In genomic region chr21:15732996-15733329, GRCh38 we compare ENCODE assay signal across 9 cellular contexts. TPM values are rescaled to one million over a fixed set of nuclear protein-coding genes. Genes with fewer than 3 reads are reported as not detected.
DNase-seq lines count a peak whose midpoint lies in the region; ATAC-seq and TF ChIP-seq lines count a peak whose summit lies in the region.
"Had no signal": no experiment of that assay in that cellular context is flagged by ENCODE, and none has a peak within 500 bp of the region (broad histone marks: within the 10 kb centered on the region; RNA-seq: fewer than 3 reads in every experiment).

No MANE protein-coding gene starts in this region.

- no peak for ATAC-seq in activated B cell treated with CpG ODN at 0.5 μM for 24 hours (ENCODE audit: low read depth)

- intact Hi-C loops in activated B cell treated with CpG ODN at 0.5 μM for 24 hours (cut with micrococcal nuclease): loop anchor here (1.0 to 10.0 kb wide), 11 partner anchors 34 to 1879 kb away; partner anchors contain the start of genes BTG3, HSPA13 and RBM11

- H3K36me3 ChIP-seq in iPS-18a (ENCODE audit: control insufficient read depth, low read depth, low read length): no peaks in the 10 kb centered on the region
- H3K36me3 ChIP-seq in suprapubic skin: no peaks in the 10 kb centered on the region

- H3K9me3 Mint-ChIP-seq in activated naive CD4-positive, alpha-beta T cell treated with anti-CD3 and anti-CD28 coated beads, Interleukin-2, amount 10 ng/mL, durations not matched to agents 7 days and 5 days: no peaks in the 10 kb centered on the region
- H3K9me3 Mint-ChIP-seq in activated B cell treated with CpG ODN at 0.5 μM for 24 hours: no peaks in the 10 kb centered on the region

- DNase-seq in activated naive CD4-positive, alpha-beta T cell treated with anti-CD3 and anti-CD28 coated beads, Interleukin-2, amount 10 ng/mL, durations not matched to agents 7 days and 5 days: no peak
- no peak for DNase-seq in activated naive CD4-positive, alpha-beta T cell treated with Interleukin-2 at 50 U/mL for 16 hours
- DNase-seq in activated B cell treated with CpG ODN at 0.5 μM for 24 hours (no peak), suprapubic skin (ENCODE audit: low spot score in 2 of 2) (no peak), mucosa of gallbladder (ENCODE audit: low spot score) (no peak), NCI-H2081 treated with DMSO at 0.1 percent for 48 hours (lab: John Stamatoyannopoulos, UW) (no peak), NCI-H146 treated with DMSO at 0.1 percent for 48 hours (lab: John Stamatoyannopoulos, UW; ENCODE audit: unreplicated experiment) (no peak)

- H3K4me3 ChIP-seq in iPS-18a (ENCODE audit: low read length) (peak overlapping the region; percentile 35), suprapubic skin (peak overlapping the region; percentile 93)
- H3K4me3 ChIP-seq: testis had no signal

- no peaks in the 10 kb centered on the region for H3K9me3 ChIP-seq in iPS-18a (ENCODE audit: control insufficient read depth, low read depth, low read length)
- H3K9me3 ChIP-seq in suprapubic skin: no peaks in the 10 kb centered on the region
- H3K9me3 ChIP-seq: testis had no signal

- CTCF ChIA-PET in activated naive CD4-positive, alpha-beta T cell treated with anti-CD3 and anti-CD28 coated beads, Interleukin-2, amount 10 ng/mL, durations not matched to agents 7 days and 5 days (lab: Charles Lee): interaction anchor here (1.0 kb wide), 1 partner anchor 216 kb away, joined by 3 read pairs; no protein-coding TSS in a partner anchor
- CTCF ChIA-PET in activated B cell treated with CpG ODN at 0.5 μM for 24 hours (lab: Charles Lee): no interaction called here

- no peak for TF ChIP-seq EP300 in suprapubic skin (IDR thresholded peaks at IDR 0.05)

- H3K27ac ChIP-seq in iPS-18a (ENCODE audit: low read length) (no peak overlapping the region), suprapubic skin (no peak overlapping the region)
- H3K27ac ChIP-seq: testis had no signal

- no peak for TF ChIP-seq CTCF in activated B cell treated with CpG ODN at 0.5 μM for 24 hours (IDR thresholded peaks at IDR 0.05)
- TF ChIP-seq CTCF in suprapubic skin (IDR thresholded peaks at IDR 0.05): no peak

- H3K27me3 ChIP-seq in iPS-18a (ENCODE audit: control insufficient read depth, insufficient read depth, low read length) (peaks cover 9% of the 10 kb centered on the region), suprapubic skin (no peaks in the 10 kb centered on the region)
- H3K27me3 ChIP-seq: testis had no signal

- peak overlapping the region; percentile 89 for H3K27ac Mint-ChIP-seq in activated naive CD4-positive, alpha-beta T cell treated with anti-CD3 and anti-CD28 coated beads, Interleukin-2, amount 10 ng/mL, durations not matched to agents 7 days and 5 days
- H3K27ac Mint-ChIP-seq in activated B cell treated with CpG ODN at 0.5 μM for 24 hours: peak overlapping the region; percentile 75

- peaks cover 60% of the 10 kb centered on the region for H3K4me1 Mint-ChIP-seq in activated naive CD4-positive, alpha-beta T cell treated with anti-CD3 and anti-CD28 coated beads, Interleukin-2, amount 10 ng/mL, durations not matched to agents 7 days and 5 days
- H3K4me1 Mint-ChIP-seq in activated B cell treated with CpG ODN at 0.5 μM for 24 hours: peaks cover 63% of the 10 kb centered on the region

- TF ChIP-seq POLR2A in suprapubic skin (IDR thresholded peaks at IDR 0.05): no peak

- H3K4me3 Mint-ChIP-seq in activated naive CD4-positive, alpha-beta T cell treated with anti-CD3 and anti-CD28 coated beads, Interleukin-2, amount 10 ng/mL, durations not matched to agents 7 days and 5 days: peak overlapping the region; percentile 72
- H3K4me3 Mint-ChIP-seq in activated B cell treated with CpG ODN at 0.5 μM for 24 hours: peak overlapping the region; percentile 69

- POLR2A ChIA-PET in activated B cell treated with CpG ODN at 0.5 μM for 24 hours (lab: Charles Lee): no interaction called here

- H3K27me3 Mint-ChIP-seq in activated naive CD4-positive, alpha-beta T cell treated with anti-CD3 and anti-CD28 coated beads, Interleukin-2, amount 10 ng/mL, durations not matched to agents 7 days and 5 days: peaks cover 5% of the 10 kb centered on the region
- H3K27me3 Mint-ChIP-seq in activated B cell treated with CpG ODN at 0.5 μM for 24 hours: no peaks in the 10 kb centered on the region

- WGBS in suprapubic skin: 7% methylated on average over 3 of the region's 3 CpGs

- peaks cover 18% of the 10 kb centered on the region for H3K36me3 Mint-ChIP-seq in activated naive CD4-positive, alpha-beta T cell treated with anti-CD3 and anti-CD28 coated beads, Interleukin-2, amount 10 ng/mL, durations not matched to agents 7 days and 5 days
- H3K36me3 Mint-ChIP-seq in activated B cell treated with CpG ODN at 0.5 μM for 24 hours (ENCODE audit: low read depth): peaks cover 5% of the 10 kb centered on the region

- no peak overlapping the region for H3K9ac ChIP-seq in iPS-18a (ENCODE audit: low read length)

- H3K4me1 ChIP-seq in iPS-18a (ENCODE audit: control insufficient read depth, low read depth, low read length) (peaks cover 31% of the 10 kb centered on the region), suprapubic skin (peaks cover 52% of the 10 kb centered on the region)

RNA-seq across cellular contexts. Expression of gene USP25, which starts 3.2 kb away (rescaled TPM):
- total RNA-seq in activated B cell treated with CpG ODN at 0.5 μM for 24 hours (37.2 and 38.3 TPM in 2 replicates), suprapubic skin (10 to 100 TPM; 32.3 to 44.3 (median 33.4) TPM), mucosa of gallbladder (36.6 TPM)
